Comparison of ENCODE assay signal across 1 cellular context in the genomic region with DNA sequence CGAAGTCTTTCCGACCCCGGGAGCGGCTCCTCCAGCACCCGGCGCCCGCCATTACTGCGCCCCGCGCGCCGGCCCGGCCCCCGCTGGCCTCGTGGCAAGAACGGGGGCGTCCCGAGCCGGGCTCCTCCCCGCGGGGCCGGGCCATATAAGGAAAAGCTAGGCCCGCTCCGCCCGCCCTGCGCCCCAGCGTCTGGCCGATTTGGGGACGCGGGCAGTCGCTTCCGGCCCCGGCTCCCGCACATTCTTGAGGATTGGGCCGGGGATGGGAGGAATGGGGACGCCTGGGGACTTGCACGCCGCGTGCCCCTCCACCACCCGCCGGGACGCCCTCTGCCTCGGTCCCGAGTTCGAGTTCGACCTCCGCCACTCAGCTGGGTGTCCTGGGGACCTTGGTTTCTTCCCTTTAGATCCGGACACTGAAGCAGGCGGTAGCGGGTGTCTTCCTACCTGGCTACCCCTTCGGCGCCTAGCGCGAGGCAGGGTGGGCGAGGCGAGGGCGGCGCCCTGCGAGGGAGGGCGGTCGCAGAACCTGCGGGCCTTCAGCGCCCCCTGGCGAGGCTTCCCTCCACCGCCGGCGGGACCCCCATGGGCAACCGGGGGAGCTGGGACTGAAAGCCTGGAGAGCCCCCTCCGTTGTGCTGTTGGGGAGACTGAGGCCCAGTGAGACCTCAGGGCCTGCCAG.
TF ChIP-seq lines count a peak whose summit lies in the region.

No MANE protein-coding gene starts in this region.

TF ChIP-seq in GM12878, 131 proteins besides CTCF, POLR2A, EP300 and RAD21 (continued from another document):
- TF ChIP-seq, protein P1, sequence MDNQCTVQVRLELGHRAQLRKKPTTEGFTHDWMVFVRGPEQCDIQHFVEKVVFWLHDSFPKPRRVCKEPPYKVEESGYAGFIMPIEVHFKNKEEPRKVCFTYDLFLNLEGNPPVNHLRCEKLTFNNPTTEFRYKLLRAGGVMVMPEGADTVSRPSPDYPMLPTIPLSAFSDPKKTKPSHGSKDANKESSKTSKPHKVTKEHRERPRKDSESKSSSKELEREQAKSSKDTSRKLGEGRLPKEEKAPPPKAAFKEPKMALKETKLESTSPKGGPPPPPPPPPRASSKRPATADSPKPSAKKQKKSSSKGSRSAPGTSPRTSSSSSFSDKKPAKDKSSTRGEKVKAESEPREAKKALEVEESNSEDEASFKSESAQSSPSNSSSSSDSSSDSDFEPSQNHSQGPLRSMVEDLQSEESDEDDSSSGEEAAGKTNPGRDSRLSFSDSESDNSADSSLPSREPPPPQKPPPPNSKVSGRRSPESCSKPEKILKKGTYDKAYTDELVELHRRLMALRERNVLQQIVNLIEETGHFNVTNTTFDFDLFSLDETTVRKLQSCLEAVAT (IDR thresholded peaks at IDR 0.05): 0 out of 2 replicates have a peak, but pooled peaks have one; percentile 17
- TF ChIP-seq ZNF622 (IDR thresholded peaks at IDR 0.05): no peak
- no peak for TF ChIP-seq ZZZ3 (IDR thresholded peaks at IDR 0.05; ENCODE audit: control insufficient read depth, insufficient read length, low read depth)
- TF ChIP-seq CBX3 (IDR thresholded peaks at IDR 0.05; ENCODE audit: borderline replicate concordance, low read depth): no peak
- TF ChIP-seq BMI1 (IDR thresholded peaks at IDR 0.05; ENCODE audit: borderline replicate concordance): no peak
- no peak for TF ChIP-seq MTA3 (IDR thresholded peaks at IDR 0.05; ENCODE audit: borderline replicate concordance, low read length)
- TF ChIP-seq, protein P2, sequence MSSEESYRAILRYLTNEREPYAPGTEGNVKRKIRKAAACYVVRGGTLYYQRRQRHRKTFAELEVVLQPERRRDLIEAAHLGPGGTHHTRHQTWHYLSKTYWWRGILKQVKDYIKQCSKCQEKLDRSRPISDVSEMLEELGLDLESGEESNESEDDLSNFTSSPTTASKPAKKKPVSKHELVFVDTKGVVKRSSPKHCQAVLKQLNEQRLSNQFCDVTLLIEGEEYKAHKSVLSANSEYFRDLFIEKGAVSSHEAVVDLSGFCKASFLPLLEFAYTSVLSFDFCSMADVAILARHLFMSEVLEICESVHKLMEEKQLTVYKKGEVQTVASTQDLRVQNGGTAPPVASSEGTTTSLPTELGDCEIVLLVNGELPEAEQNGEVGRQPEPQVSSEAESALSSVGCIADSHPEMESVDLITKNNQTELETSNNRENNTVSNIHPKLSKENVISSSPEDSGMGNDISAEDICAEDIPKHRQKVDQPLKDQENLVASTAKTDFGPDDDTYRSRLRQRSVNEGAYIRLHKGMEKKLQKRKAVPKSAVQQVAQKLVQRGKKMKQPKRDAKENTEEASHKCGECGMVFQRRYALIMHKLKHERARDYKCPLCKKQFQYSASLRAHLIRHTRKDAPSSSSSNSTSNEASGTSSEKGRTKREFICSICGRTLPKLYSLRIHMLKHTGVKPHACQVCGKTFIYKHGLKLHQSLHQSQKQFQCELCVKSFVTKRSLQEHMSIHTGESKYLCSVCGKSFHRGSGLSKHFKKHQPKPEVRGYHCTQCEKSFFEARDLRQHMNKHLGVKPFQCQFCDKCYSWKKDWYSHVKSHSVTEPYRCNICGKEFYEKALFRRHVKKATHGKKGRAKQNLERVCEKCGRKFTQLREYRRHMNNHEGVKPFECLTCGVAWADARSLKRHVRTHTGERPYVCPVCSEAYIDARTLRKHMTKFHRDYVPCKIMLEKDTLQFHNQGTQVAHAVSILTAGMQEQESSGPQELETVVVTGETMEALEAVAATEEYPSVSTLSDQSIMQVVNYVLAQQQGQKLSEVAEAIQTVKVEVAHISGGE (CRISPR knock-in tag; IDR thresholded peaks at IDR 0.05): no peak
- TF ChIP-seq, protein P3, sequence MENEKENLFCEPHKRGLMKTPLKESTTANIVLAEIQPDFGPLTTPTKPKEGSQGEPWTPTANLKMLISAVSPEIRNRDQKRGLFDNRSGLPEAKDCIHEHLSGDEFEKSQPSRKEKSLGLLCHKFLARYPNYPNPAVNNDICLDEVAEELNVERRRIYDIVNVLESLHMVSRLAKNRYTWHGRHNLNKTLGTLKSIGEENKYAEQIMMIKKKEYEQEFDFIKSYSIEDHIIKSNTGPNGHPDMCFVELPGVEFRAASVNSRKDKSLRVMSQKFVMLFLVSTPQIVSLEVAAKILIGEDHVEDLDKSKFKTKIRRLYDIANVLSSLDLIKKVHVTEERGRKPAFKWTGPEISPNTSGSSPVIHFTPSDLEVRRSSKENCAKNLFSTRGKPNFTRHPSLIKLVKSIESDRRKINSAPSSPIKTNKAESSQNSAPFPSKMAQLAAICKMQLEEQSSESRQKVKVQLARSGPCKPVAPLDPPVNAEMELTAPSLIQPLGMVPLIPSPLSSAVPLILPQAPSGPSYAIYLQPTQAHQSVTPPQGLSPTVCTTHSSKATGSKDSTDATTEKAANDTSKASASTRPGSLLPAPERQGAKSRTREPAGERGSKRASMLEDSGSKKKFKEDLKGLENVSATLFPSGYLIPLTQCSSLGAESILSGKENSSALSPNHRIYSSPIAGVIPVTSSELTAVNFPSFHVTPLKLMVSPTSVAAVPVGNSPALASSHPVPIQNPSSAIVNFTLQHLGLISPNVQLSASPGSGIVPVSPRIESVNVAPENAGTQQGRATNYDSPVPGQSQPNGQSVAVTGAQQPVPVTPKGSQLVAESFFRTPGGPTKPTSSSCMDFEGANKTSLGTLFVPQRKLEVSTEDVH (IDR thresholded peaks at IDR 0.05; ENCODE audit: low read depth, partially characterized antibody): no peak
- TF ChIP-seq ZNF274 (IDR thresholded peaks at IDR 0.05; ENCODE audit: insufficient read depth, insufficient read length): no peak
- TF ChIP-seq, protein P4, sequence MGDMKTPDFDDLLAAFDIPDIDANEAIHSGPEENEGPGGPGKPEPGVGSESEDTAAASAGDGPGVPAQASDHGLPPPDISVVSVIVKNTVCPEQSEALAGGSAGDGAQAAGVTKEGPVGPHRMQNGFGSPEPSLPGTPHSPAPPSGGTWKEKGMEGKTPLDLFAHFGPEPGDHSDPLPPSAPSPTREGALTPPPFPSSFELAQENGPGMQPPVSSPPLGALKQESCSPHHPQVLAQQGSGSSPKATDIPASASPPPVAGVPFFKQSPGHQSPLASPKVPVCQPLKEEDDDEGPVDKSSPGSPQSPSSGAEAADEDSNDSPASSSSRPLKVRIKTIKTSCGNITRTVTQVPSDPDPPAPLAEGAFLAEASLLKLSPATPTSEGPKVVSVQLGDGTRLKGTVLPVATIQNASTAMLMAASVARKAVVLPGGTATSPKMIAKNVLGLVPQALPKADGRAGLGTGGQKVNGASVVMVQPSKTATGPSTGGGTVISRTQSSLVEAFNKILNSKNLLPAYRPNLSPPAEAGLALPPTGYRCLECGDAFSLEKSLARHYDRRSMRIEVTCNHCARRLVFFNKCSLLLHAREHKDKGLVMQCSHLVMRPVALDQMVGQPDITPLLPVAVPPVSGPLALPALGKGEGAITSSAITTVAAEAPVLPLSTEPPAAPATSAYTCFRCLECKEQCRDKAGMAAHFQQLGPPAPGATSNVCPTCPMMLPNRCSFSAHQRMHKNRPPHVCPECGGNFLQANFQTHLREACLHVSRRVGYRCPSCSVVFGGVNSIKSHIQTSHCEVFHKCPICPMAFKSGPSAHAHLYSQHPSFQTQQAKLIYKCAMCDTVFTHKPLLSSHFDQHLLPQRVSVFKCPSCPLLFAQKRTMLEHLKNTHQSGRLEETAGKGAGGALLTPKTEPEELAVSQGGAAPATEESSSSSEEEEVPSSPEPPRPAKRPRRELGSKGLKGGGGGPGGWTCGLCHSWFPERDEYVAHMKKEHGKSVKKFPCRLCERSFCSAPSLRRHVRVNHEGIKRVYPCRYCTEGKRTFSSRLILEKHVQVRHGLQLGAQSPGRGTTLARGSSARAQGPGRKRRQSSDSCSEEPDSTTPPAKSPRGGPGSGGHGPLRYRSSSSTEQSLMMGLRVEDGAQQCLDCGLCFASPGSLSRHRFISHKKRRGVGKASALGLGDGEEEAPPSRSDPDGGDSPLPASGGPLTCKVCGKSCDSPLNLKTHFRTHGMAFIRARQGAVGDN (IDR thresholded peaks at IDR 0.05): peak; percentile 46; the same call in 1 of the 2 replicates
- TF ChIP-seq EZH2 (IDR thresholded peaks at IDR 0.05; ENCODE audit: borderline replicate concordance, control insufficient read depth, low read depth, low read length): no peak
- TF ChIP-seq FOS (IDR thresholded peaks at IDR 0.05; ENCODE audit: borderline replicate concordance, extremely low read depth, insufficient read length): no peak
- TF ChIP-seq POU2F2 (IDR thresholded peaks at IDR 0.05; ENCODE audit: borderline replicate concordance, low read depth, low read length): peak; percentile 81; the same call in 2 of the 3 replicates
- TF ChIP-seq ZNF24 (IDR thresholded peaks at IDR 0.05): peak; percentile 56; the same call in 1 of the 2 replicates
- TF ChIP-seq RB1 (IDR thresholded peaks at IDR 0.05; ENCODE audit: borderline replicate concordance): peak; percentile 93
- no peak for TF ChIP-seq ATF7 (IDR thresholded peaks at IDR 0.05; ENCODE audit: low read depth)
- peak; percentile 89 for TF ChIP-seq POLR2AphosphoS5 (IDR thresholded peaks at IDR 0.05; ENCODE audit: low read length)
- TF ChIP-seq, protein P5, sequence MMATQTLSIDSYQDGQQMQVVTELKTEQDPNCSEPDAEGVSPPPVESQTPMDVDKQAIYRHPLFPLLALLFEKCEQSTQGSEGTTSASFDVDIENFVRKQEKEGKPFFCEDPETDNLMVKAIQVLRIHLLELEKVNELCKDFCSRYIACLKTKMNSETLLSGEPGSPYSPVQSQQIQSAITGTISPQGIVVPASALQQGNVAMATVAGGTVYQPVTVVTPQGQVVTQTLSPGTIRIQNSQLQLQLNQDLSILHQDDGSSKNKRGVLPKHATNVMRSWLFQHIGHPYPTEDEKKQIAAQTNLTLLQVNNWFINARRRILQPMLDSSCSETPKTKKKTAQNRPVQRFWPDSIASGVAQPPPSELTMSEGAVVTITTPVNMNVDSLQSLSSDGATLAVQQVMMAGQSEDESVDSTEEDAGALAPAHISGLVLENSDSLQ (IDR thresholded peaks at IDR 0.05): peak; percentile 64
- peak; percentile 30; the same call in 1 of the 2 replicates for TF ChIP-seq CREB1 (IDR thresholded peaks at IDR 0.05; ENCODE audit: low read depth)
- TF ChIP-seq MEF2A (IDR thresholded peaks at IDR 0.05; ENCODE audit: insufficient read depth, low read depth, low read length): no peak
- TF ChIP-seq, protein P6, sequence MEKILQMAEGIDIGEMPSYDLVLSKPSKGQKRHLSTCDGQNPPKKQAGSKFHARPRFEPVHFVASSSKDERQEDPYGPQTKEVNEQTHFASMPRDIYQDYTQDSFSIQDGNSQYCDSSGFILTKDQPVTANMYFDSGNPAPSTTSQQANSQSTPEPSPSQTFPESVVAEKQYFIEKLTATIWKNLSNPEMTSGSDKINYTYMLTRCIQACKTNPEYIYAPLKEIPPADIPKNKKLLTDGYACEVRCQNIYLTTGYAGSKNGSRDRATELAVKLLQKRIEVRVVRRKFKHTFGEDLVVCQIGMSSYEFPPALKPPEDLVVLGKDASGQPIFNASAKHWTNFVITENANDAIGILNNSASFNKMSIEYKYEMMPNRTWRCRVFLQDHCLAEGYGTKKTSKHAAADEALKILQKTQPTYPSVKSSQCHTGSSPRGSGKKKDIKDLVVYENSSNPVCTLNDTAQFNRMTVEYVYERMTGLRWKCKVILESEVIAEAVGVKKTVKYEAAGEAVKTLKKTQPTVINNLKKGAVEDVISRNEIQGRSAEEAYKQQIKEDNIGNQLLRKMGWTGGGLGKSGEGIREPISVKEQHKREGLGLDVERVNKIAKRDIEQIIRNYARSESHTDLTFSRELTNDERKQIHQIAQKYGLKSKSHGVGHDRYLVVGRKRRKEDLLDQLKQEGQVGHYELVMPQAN (conservative IDR thresholded peaks at IDR 0.05): peak; percentile 79
- TF ChIP-seq BCL11A (IDR thresholded peaks at IDR 0.05; ENCODE audit: low read depth, low read length): no peak
- TF ChIP-seq IKZF1 (conservative IDR thresholded peaks at IDR 0.05): peak; percentile 81
- TF ChIP-seq EED (IDR thresholded peaks at IDR 0.05; ENCODE audit: low read depth): peak; percentile 26; the same call in 1 of the 2 replicates
- TF ChIP-seq MYC (IDR thresholded peaks at IDR 0.05; ENCODE audit: insufficient read depth, insufficient read length, insufficient replicate concordance, low read length, severe bottlenecking): peak; percentile 70
